10 cellular contexts compared by ENCODE assay signal in the genomic region with DNA sequence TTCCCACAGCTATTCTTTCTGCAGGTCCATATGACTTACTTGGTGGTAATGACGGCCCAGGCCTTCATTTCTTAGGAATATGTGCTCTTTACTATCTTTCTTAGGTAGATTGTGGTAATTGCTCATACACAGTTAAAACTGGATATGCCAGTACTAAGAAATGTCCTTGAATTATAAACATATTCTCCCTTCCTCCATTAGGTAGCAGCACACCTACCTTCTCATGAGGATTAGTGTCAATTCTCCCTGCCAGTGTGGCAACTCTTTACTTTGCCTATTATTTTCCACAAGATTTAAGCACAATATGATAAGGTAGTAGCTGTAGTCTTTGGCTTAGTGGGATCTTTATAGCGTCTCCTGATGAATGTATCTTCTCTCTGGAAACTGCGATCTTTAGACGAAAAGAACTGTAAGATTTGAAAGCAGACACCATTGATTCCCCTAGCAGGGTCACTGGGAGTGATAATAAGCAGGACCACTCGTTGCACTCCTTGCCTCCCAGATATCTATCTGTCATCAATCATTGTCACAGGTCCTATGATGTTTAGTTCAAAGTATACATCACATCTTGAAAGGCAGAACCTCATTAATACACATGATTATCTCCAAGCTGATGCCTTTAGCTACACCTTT.
A peak's percentile ranks its signal among the peaks of the same experiment; 100 is the strongest.
DNase-seq lines count a peak whose midpoint lies in the region; ATAC-seq and TF ChIP-seq lines count a peak whose summit lies in the region.
"Had no signal": no experiment of that assay in that cellular context is flagged by ENCODE, and none has a peak within 500 bp of the region (broad histone marks: within the 10 kb centered on the region; RNA-seq: fewer than 3 reads in every experiment).

No MANE protein-coding gene starts in this region.

- H3K4me3 ChIP-seq in GM12865 (ENCODE audit: low read depth, low read length) (no peak overlapping the region), brain microvascular endothelial cell (ENCODE audit: low read depth, low read length) (no peak overlapping the region), gastrocnemius medialis (no peak overlapping the region), spleen (no peak overlapping the region)
- H3K4me3 ChIP-seq: SK-N-MC had no signal

- TF ChIP-seq CTCF in GM12865 (IDR thresholded peaks at IDR 0.05; ENCODE audit: insufficient read depth, low read depth, low read length, missing control alignments) (peak; percentile 30), brain microvascular endothelial cell (IDR thresholded peaks at IDR 0.05; ENCODE audit: low read depth, low read length, missing control alignments) (peak; percentile 65), gastrocnemius medialis (IDR thresholded peaks at IDR 0.05 in 4 of 5, conservative IDR thresholded peaks at IDR 0.05 in 1 of 5) (peak in 1 of 5 experiments; percentile 24), spleen (IDR thresholded peaks at IDR 0.05 in 8 of 11, conservative IDR thresholded peaks at IDR 0.05 in 3 of 11) (peak in 3 of 11 experiments; percentile 33 to 43 (median 37))

- no peaks in the 10 kb centered on the region for H3K9me3 ChIP-seq in gastrocnemius medialis
- no peaks in the 10 kb centered on the region for H3K9me3 ChIP-seq in spleen

- H3K4me1 ChIP-seq in gastrocnemius medialis, result no peaks in the 10 kb centered on the region
- no peaks in the 10 kb centered on the region for H3K4me1 ChIP-seq in spleen

- no peak overlapping the region for H3K27ac ChIP-seq in brain microvascular endothelial cell
- H3K27ac ChIP-seq in gastrocnemius medialis, result no peak overlapping the region
- H3K27ac ChIP-seq in spleen, result no peak overlapping the region
- H3K27ac ChIP-seq: SK-N-MC had no signal

- intact Hi-C loops in gastrocnemius medialis (cut with DNase I; ENCODE audit: low total_unique reads) (no loop called here), spleen (cut with DNase I; ENCODE audit: low total_unique reads) (no loop called here)

- TF ChIP-seq POLR2A in gastrocnemius medialis (IDR thresholded peaks at IDR 0.05) (no peak), spleen (IDR thresholded peaks at IDR 0.05) (no peak)

- no peaks in the 10 kb centered on the region for H3K27me3 ChIP-seq in brain microvascular endothelial cell (replicated peaks)
- no peaks in the 10 kb centered on the region for H3K27me3 ChIP-seq in gastrocnemius medialis
- no peaks in the 10 kb centered on the region for H3K27me3 ChIP-seq in spleen (replicated peaks in 1 of 7)

- ATAC-seq in GM21528 (IDR thresholded peaks at IDR 0.05; ENCODE audit: low FRiP score, unreplicated experiment) (peak; percentile 84), gastrocnemius medialis (no peak)

- 66 to 72% (median 69%) methylated on average over 5 of the region's 5 CpGs for WGBS in spleen, 5 donors

- H3K36me3 ChIP-seq in brain microvascular endothelial cell (replicated peaks) (no peaks in the 10 kb centered on the region), gastrocnemius medialis (no peaks in the 10 kb centered on the region), spleen (no peaks in the 10 kb centered on the region)

- DNase-seq in GM12865 (ENCODE audit: low read depth) (peak; percentile 19), HT1080 (ENCODE audit: low read depth) (peak; percentile 21), brain microvascular endothelial cell (peak; percentile 34), renal cortical epithelial cell (ENCODE audit: low read depth) (peak; percentile 54), gastrocnemius medialis (no peak), spleen (no peak)
- DNase-seq in stimulated activated CD8-positive, alpha-beta memory T cell treated with anti-CD3 and anti-CD28 coated beads, Interleukin-4, amount 100 ng/mL, for 48 hours, result no peak
- DNase-seq: naive B cell had no signal

- in situ Hi-C loops in brain microvascular endothelial cell (cut with HindIII; ENCODE audit: low pct_ligation_motif_present, low sequenced_read_pairs) (no loop called here), gastrocnemius medialis (cut with MboI; ENCODE audit: low sequenced_read_pairs in 4 of 4) (no loop called here)

Comparison
In these comparisons a context has a peak if more than half of its experiments do, and no peak if none do; other contexts are left out.
1. DNase-seq: peak in GM12865 (single experiment), HT1080 (single experiment), brain microvascular endothelial cell (single experiment) and renal cortical epithelial cell (single experiment); none in gastrocnemius medialis (0 of 2), stimulated activated CD8-positive, alpha-beta memory T cell treated with anti-CD3 and anti-CD28 coated beads, Interleukin-4, amount 100 ng/mL, for 48 hours (single experiment) and spleen (single experiment).